Comparison of ENCODE assay signal across 14 cellular contexts in the genomic region with DNA sequence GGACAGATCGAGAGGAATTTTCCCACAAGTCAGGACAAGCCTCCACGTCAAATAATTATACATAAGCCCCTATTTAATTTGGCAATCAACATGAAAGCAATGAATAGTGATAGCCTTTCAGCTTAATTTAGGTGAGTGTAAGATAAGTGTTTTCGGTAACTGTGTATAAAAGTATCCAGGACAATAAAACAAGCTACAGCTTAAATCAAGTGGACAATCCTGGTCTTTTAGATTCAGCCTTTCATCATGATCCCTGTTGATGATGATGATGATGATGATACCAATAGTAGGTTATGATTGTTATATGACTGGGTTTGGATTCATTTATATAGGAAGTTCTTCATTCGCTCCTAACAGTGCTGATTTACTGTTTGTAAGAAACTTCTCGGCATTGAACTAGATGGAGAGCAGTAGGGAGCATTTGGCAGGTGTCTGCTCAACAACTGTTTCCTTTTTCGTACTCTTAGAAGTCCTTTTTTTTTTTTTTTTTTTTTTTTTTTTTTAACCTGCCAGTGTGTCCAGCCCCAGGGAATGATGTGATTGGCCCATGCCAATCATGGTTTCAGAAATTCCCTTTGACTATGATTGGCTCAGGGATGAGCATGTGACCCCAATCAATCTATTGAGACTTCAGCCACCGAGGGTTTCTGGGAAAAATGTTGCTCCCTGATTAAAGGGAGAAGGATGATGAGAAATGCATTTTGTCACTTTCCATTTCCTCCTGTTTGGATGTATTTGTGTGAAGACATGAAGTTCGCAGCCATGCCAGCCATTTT. TPM values are rescaled to one million over a fixed set of nuclear protein-coding genes. Genes with fewer than 3 reads are reported as not detected.
DNase-seq lines count a peak whose midpoint lies in the region; ATAC-seq and TF ChIP-seq lines count a peak whose summit lies in the region.
"Had no signal": no experiment of that assay in that cellular context is flagged by ENCODE, and none has a peak within 500 bp of the region (broad histone marks: within the 10 kb centered on the region; RNA-seq: fewer than 3 reads in every experiment).

No MANE protein-coding gene starts in this region.

- H3K36me3 Mint-ChIP-seq in brain = no peaks in the 10 kb centered on the region
- no peaks in the 10 kb centered on the region for H3K36me3 Mint-ChIP-seq in type B pancreatic cell

- 55 to 64% methylated on average over 8 of the region's 8 CpGs for WGBS in body of pancreas, 2 donors

- TF ChIP-seq CTCF in brain (conservative IDR thresholded peaks at IDR 0.05) (no peak), type B pancreatic cell (conservative IDR thresholded peaks at IDR 0.05) (no peak), body of pancreas (IDR thresholded peaks at IDR 0.05) (no peak)

- H3K27ac ChIP-seq in body of pancreas = no peak overlapping the region
- H3K27ac ChIP-seq: Peyer's patch had no signal

- no peaks in the 10 kb centered on the region for H3K27me3 ChIP-seq in body of pancreas
- H3K27me3 ChIP-seq: Peyer's patch had no signal

- TF ChIP-seq POLR2A in body of pancreas (IDR thresholded peaks at IDR 0.05) = no peak

- no peak overlapping the region for H3K4me3 ChIP-seq in body of pancreas
- H3K4me3 ChIP-seq: Peyer's patch had no signal

- H3K27me3 Mint-ChIP-seq in brain = peaks cover 20% of the 10 kb centered on the region
- H3K27me3 Mint-ChIP-seq in type B pancreatic cell = peaks cover 6% of the 10 kb centered on the region

- no peaks in the 10 kb centered on the region for H3K4me1 ChIP-seq in body of pancreas
- H3K4me1 ChIP-seq: Peyer's patch had no signal

- intact Hi-C loops in body of pancreas (cut with DNase I) = loop anchor here (10.0 kb wide), 1 partner anchor 151 kb away; no protein-coding TSS in a partner anchor

- H3K4me1 Mint-ChIP-seq in brain (peaks cover 37% of the 10 kb centered on the region), type B pancreatic cell (ENCODE audit: unreplicated experiment) (peaks cover 31% of the 10 kb centered on the region)

- H3K36me3 ChIP-seq in body of pancreas (replicated peaks in 1 of 2; ENCODE audit: insufficient read depth in 1 of 2, low read depth in 2 of 2) = no peaks in the 10 kb centered on the region
- H3K36me3 ChIP-seq: Peyer's patch had no signal

- no peaks in the 10 kb centered on the region for H3K9me3 ChIP-seq in body of pancreas
- H3K9me3 ChIP-seq: Peyer's patch had no signal

- DNase-seq in NCI-H146 (lab: John Stamatoyannopoulos, UW) (peak; percentile 26), NCI-H146 treated with DMSO at 0.1 percent for 48 hours (lab: John Stamatoyannopoulos, UW; ENCODE audit: unreplicated experiment) (no peak), NCI-H69 (lab: John Stamatoyannopoulos, UW) (peak; percentile 48), type B pancreatic cell (ENCODE audit: extremely low spot score, unreplicated experiment) (no peak), NCI-H345 treated with DMSO at 0.1 percent for 48 hours (lab: John Stamatoyannopoulos, UW; ENCODE audit: unreplicated experiment) (no peak), body of pancreas (no peak)
- DNase-seq: 8988T, NCI-H1092, NCI-H1930, Peyer's patch, Right ventricle myocardium superior, T-helper 17 cell had no signal

- H3K9me3 Mint-ChIP-seq in brain = no peaks in the 10 kb centered on the region
- H3K9me3 Mint-ChIP-seq in type B pancreatic cell = peaks cover 4% of the 10 kb centered on the region

- H3K4me3 Mint-ChIP-seq in brain (no peak overlapping the region), type B pancreatic cell (no peak overlapping the region)
- H3K4me3 Mint-ChIP-seq: T-helper 17 cell had no signal

- H3K27ac Mint-ChIP-seq in brain = peak overlapping the region in 3 of 5 experiments; percentile 19 to 77 (median 62)
- H3K27ac Mint-ChIP-seq in type B pancreatic cell = peak overlapping the region; percentile 4
- H3K27ac Mint-ChIP-seq: T-helper 17 cell had no signal

- ATAC-seq in body of pancreas (no peak), GM21367 (IDR thresholded peaks at IDR 0.05; ENCODE audit: unreplicated experiment) (no peak)
- ATAC-seq: T-helper 17 cell had no signal

RNA-seq across cellular contexts. Expression of gene RNF182, which starts 11.3 kb away (rescaled TPM):
- polyA plus RNA-seq in brain (ENCODE audit: insufficient read depth, low read depth, low replicate concordance) = 38.1 TPM
- total RNA-seq in type B pancreatic cell (ENCODE audit: low replicate concordance) (2.8 and 12.3 TPM in 2 replicates), body of pancreas (1 to 10 TPM in 1 of 2 donors, under 1 TPM in 1; 0.33 to 1.6 TPM)
- total RNA-seq: Peyer's patch, Right ventricle myocardium superior had no signal

Comparison
In these comparisons a context has a peak if more than half of its experiments do, and no peak if none do; other contexts are left out.
1. DNase-seq: peak in NCI-H146 (single experiment) and NCI-H69 (single experiment); none in NCI-H146 treated with DMSO at 0.1 percent for 48 hours (single experiment), type B pancreatic cell (single experiment), NCI-H345 treated with DMSO at 0.1 percent for 48 hours (single experiment) and body of pancreas (0 of 4).